In the genomic region with DNA sequence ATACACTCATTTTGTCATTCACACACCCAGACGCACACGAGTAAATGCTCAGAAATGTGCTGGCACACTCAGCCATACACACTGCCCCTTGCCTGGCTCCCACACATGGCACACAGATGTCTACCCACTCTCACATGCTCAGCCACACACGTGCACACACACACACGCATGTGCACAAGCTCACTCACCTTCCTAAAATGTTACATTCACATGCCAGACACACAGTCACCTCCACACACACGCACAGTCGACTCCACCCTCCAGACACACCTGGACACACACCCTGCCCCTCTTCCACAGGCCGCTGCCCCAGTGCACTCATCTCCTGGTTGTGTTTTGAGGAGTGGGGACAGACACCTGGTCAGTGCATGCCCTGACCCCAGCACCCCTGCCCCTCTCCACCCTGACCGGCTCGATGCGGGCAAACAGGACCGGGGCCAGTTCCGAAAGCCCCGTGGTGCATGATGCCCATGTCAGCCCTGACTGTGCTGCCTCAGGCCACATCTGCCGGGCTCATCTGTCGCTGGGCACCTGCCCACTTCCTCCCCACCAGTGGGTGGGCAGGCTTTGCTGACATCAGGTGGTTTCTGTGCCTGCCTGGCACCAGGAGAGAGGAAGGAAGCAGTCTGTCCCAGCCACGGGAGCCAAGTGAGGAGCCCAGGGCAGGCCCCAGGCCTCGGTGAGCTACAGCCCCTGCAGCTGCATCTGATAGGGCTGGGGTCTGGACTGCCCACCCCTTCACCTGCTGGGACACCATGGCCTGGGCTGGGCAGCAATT, we compare ENCODE assay signal across 16 cellular contexts.
DNase-seq lines count a peak whose midpoint lies in the region; ATAC-seq and TF ChIP-seq lines count a peak whose summit lies in the region.
"Had no signal": no experiment of that assay in that cellular context is flagged by ENCODE, and none has a peak within 500 bp of the region (broad histone marks: within the 10 kb centered on the region; RNA-seq: fewer than 3 reads in every experiment).

No MANE protein-coding gene starts in this region.

- intact Hi-C loops in activated T-helper 1 cell treated with anti-CD3 and anti-CD28 coated beads, Interleukin-12 subunit alpha, Interleukin-12 subunit beta, Interleukin-2, Interleukin-4 antibody, amounts not matched to agents 30 ng/mL and 10 ng/mL and 1 ng/mL, durations not matched to agents 14 hours and 24 hours and 36 hours (cut with micrococcal nuclease) = no loop called here
- intact Hi-C loops in stomach (cut with DNase I; ENCODE audit: low total_unique reads) = no loop called here

- H3K36me3 ChIP-seq in suprapubic skin = no peaks in the 10 kb centered on the region
- no peaks in the 10 kb centered on the region for H3K36me3 ChIP-seq in stomach
- no peaks in the 10 kb centered on the region for H3K36me3 ChIP-seq in CD8-positive, alpha-beta memory T cell (ENCODE audit: insufficient read depth, low read length)
- H3K36me3 ChIP-seq: HAP-1 had no signal

- peak; percentile 40 for ATAC-seq in stimulated activated memory B cell treated with anti-CD40 and anti-IgM and Interleukin-4, amounts not matched to agents 10 μg/mL and 1 μg/mL and 100 μg/mL, for 72 hours

- no peaks in the 10 kb centered on the region for H3K4me1 Mint-ChIP-seq in activated T-helper 1 cell treated with anti-CD3 and anti-CD28 coated beads, Interleukin-12 subunit alpha, Interleukin-12 subunit beta, Interleukin-2, Interleukin-4 antibody, amounts not matched to agents 30 ng/mL and 10 ng/mL and 1 ng/mL, durations not matched to agents 14 hours and 24 hours and 36 hours (ENCODE audit: low read depth)
- no peaks in the 10 kb centered on the region for H3K4me1 Mint-ChIP-seq in stimulated activated memory B cell treated with anti-CD40 and anti-IgM and Interleukin-4, amounts not matched to agents 10 μg/mL and 1 μg/mL and 100 μg/mL, for 72 hours
- no peaks in the 10 kb centered on the region for H3K4me1 Mint-ChIP-seq in CD8-positive, alpha-beta memory T cell
- H3K4me1 Mint-ChIP-seq: CD4-positive, alpha-beta memory T cell had no signal

- peak overlapping the region; percentile 2 for H3K27ac Mint-ChIP-seq in activated T-helper 1 cell treated with anti-CD3 and anti-CD28 coated beads, Interleukin-12 subunit alpha, Interleukin-12 subunit beta, Interleukin-2, Interleukin-4 antibody, amounts not matched to agents 30 ng/mL and 10 ng/mL and 1 ng/mL, durations not matched to agents 14 hours and 24 hours and 36 hours
- no peak overlapping the region for H3K27ac Mint-ChIP-seq in stimulated activated memory B cell treated with anti-CD40 and anti-IgM and Interleukin-4, amounts not matched to agents 10 μg/mL and 1 μg/mL and 100 μg/mL, for 72 hours
- H3K27ac Mint-ChIP-seq in CD8-positive, alpha-beta memory T cell = peak overlapping the region in 1 of 8 donors; percentile 70
- H3K27ac Mint-ChIP-seq: CD4-positive, alpha-beta memory T cell; HFFc6 had no signal

- H3K27ac ChIP-seq in suprapubic skin = no peak overlapping the region
- no peak overlapping the region for H3K27ac ChIP-seq in stomach
- H3K27ac ChIP-seq in CD8-positive, alpha-beta memory T cell (ENCODE audit: low read depth, low read length) = no peak overlapping the region

- H3K9me3 Mint-ChIP-seq in activated T-helper 1 cell treated with anti-CD3 and anti-CD28 coated beads, Interleukin-12 subunit alpha, Interleukin-12 subunit beta, Interleukin-2, Interleukin-4 antibody, amounts not matched to agents 30 ng/mL and 10 ng/mL and 1 ng/mL, durations not matched to agents 14 hours and 24 hours and 36 hours = peaks cover 56% of the 10 kb centered on the region
- peaks cover 18% of the 10 kb centered on the region for H3K9me3 Mint-ChIP-seq in stimulated activated memory B cell treated with anti-CD40 and anti-IgM and Interleukin-4, amounts not matched to agents 10 μg/mL and 1 μg/mL and 100 μg/mL, for 72 hours
- H3K9me3 Mint-ChIP-seq in CD8-positive, alpha-beta memory T cell = peaks cover 11 to 61% (median 27%) of the 10 kb centered on the region in 5 donors

- H3K27me3 Mint-ChIP-seq in activated T-helper 1 cell treated with anti-CD3 and anti-CD28 coated beads, Interleukin-12 subunit alpha, Interleukin-12 subunit beta, Interleukin-2, Interleukin-4 antibody, amounts not matched to agents 30 ng/mL and 10 ng/mL and 1 ng/mL, durations not matched to agents 14 hours and 24 hours and 36 hours (ENCODE audit: insufficient read depth) = no peaks in the 10 kb centered on the region
- no peaks in the 10 kb centered on the region for H3K27me3 Mint-ChIP-seq in stimulated activated memory B cell treated with anti-CD40 and anti-IgM and Interleukin-4, amounts not matched to agents 10 μg/mL and 1 μg/mL and 100 μg/mL, for 72 hours
- peaks cover 0 to 2% of the 10 kb centered on the region in 2 donors for H3K27me3 Mint-ChIP-seq in CD8-positive, alpha-beta memory T cell
- H3K27me3 Mint-ChIP-seq: CD4-positive, alpha-beta memory T cell had no signal

- WGBS in suprapubic skin = 82% methylated on average over 17 of the region's 17 CpGs
- 82 to 86% (median 84%) methylated on average over 11 to 17 of the region's 17 CpGs for WGBS in stomach, 5 donors

- TF ChIP-seq POLR2A in suprapubic skin (IDR thresholded peaks at IDR 0.05) = no peak
- TF ChIP-seq POLR2A in stomach (IDR thresholded peaks at IDR 0.05) = no peak

- H3K9me3 ChIP-seq in iPS-18c (ENCODE audit: control insufficient read depth, insufficient read depth, low read length) (peaks cover 37% of the 10 kb centered on the region), suprapubic skin (peaks cover 23% of the 10 kb centered on the region), stomach (peaks cover 0 to 95% (median 65%) of the 10 kb centered on the region in 4 donors)
- H3K9me3 ChIP-seq in CD8-positive, alpha-beta memory T cell (ENCODE audit: low read length) = no peaks in the 10 kb centered on the region
- H3K9me3 ChIP-seq: Caco-2, HAP-1 had no signal

- TF ChIP-seq EP300 in suprapubic skin (IDR thresholded peaks at IDR 0.05) = no peak
- TF ChIP-seq EP300 in stomach (IDR thresholded peaks at IDR 0.05) = no peak

- DNase-seq in RPMI8226 = peak; percentile 89
- DNase-seq in activated T-helper 1 cell treated with anti-CD3 and anti-CD28 coated beads, Interleukin-12 subunit alpha, Interleukin-12 subunit beta, Interleukin-2, Interleukin-4 antibody, amounts not matched to agents 30 ng/mL and 10 ng/mL and 1 ng/mL, durations not matched to agents 14 hours and 24 hours and 36 hours (ENCODE audit: low spot score) = no peak
- DNase-seq in suprapubic skin (ENCODE audit: low spot score in 2 of 2) = no peak
- DNase-seq in stomach = no peak
- DNase-seq in CD8-positive, alpha-beta memory T cell = no peak
- DNase-seq in Kasumi-1 (lab: John Stamatoyannopoulos, UW) = no peak
- DNase-seq: C1 segment of cervical spinal cord; Caco-2; CD4-positive, alpha-beta memory T cell; DMS153; DND-41; GOT3; HFFc6 had no signal

- no peak for TF ChIP-seq CTCF in suprapubic skin (IDR thresholded peaks at IDR 0.05)
- TF ChIP-seq CTCF in stomach (IDR thresholded peaks at IDR 0.05) = no peak

- POLR2A ChIA-PET in CD8-positive, alpha-beta memory T cell (lab: Charles Lee) = no interaction called here

- CTCF ChIA-PET in CD8-positive, alpha-beta memory T cell (lab: Charles Lee) = no interaction called here

- no peaks in the 10 kb centered on the region for H3K27me3 ChIP-seq in suprapubic skin
- H3K27me3 ChIP-seq in stomach = no peaks in the 10 kb centered on the region
- no peaks in the 10 kb centered on the region for H3K27me3 ChIP-seq in CD8-positive, alpha-beta memory T cell (ENCODE audit: insufficient read depth, low read length, poor library complexity, severe bottlenecking)

- H3K36me3 Mint-ChIP-seq in activated T-helper 1 cell treated with anti-CD3 and anti-CD28 coated beads, Interleukin-12 subunit alpha, Interleukin-12 subunit beta, Interleukin-2, Interleukin-4 antibody, amounts not matched to agents 30 ng/mL and 10 ng/mL and 1 ng/mL, durations not matched to agents 14 hours and 24 hours and 36 hours (ENCODE audit: low read depth) = no peaks in the 10 kb centered on the region
- H3K36me3 Mint-ChIP-seq in stimulated activated memory B cell treated with anti-CD40 and anti-IgM and Interleukin-4, amounts not matched to agents 10 μg/mL and 1 μg/mL and 100 μg/mL, for 72 hours = no peaks in the 10 kb centered on the region
- H3K36me3 Mint-ChIP-seq in CD8-positive, alpha-beta memory T cell = no peaks in the 10 kb centered on the region
- H3K36me3 Mint-ChIP-seq: CD4-positive, alpha-beta memory T cell had no signal

- no peaks in the 10 kb centered on the region for H3K4me1 ChIP-seq in suprapubic skin
- H3K4me1 ChIP-seq in stomach = no peaks in the 10 kb centered on the region
- H3K4me1 ChIP-seq in CD8-positive, alpha-beta memory T cell (ENCODE audit: insufficient read depth, low read length) = no peaks in the 10 kb centered on the region
- H3K4me1 ChIP-seq: Caco-2, HAP-1 had no signal

- H3K4me3 ChIP-seq in iPS-18c (ENCODE audit: insufficient read depth, low read depth, low read length) (peak overlapping the region; percentile 15; the same call in 1 of the 2 replicates), suprapubic skin (no peak overlapping the region), stomach (no peak overlapping the region)
- no peak overlapping the region for H3K4me3 ChIP-seq in CD8-positive, alpha-beta memory T cell (ENCODE audit: low read length)
- H3K4me3 ChIP-seq: HAP-1 had no signal

- no peak overlapping the region for H3K4me3 Mint-ChIP-seq in activated T-helper 1 cell treated with anti-CD3 and anti-CD28 coated beads, Interleukin-12 subunit alpha, Interleukin-12 subunit beta, Interleukin-2, Interleukin-4 antibody, amounts not matched to agents 30 ng/mL and 10 ng/mL and 1 ng/mL, durations not matched to agents 14 hours and 24 hours and 36 hours
- H3K4me3 Mint-ChIP-seq in stimulated activated memory B cell treated with anti-CD40 and anti-IgM and Interleukin-4, amounts not matched to agents 10 μg/mL and 1 μg/mL and 100 μg/mL, for 72 hours = no peak overlapping the region
- no peak overlapping the region for H3K4me3 Mint-ChIP-seq in CD8-positive, alpha-beta memory T cell
- H3K4me3 Mint-ChIP-seq: CD4-positive, alpha-beta memory T cell; HFFc6 had no signal
